8 cellular contexts compared by ENCODE assay signal in the genomic region with DNA sequence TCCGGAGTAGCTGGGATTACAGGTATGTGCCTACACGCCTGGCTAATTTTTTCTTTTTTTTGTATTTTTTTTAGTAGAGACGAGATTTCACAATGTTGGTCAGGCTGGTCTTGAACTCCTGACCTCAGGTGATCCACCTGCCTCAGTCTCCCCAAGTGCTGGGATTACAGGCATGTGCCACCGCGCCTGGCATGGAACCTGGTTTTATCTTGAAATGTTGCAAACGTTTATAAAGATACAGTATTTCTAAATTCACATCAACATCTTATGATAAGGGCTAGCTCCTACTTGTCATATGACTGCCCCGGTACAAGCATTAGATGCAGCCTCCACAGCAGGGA. TPM values are rescaled to one million over a fixed set of nuclear protein-coding genes. Genes with fewer than 3 reads are reported as not detected.
A peak's percentile ranks its signal among the peaks of the same experiment; 100 is the strongest.
DNase-seq lines count a peak whose midpoint lies in the region; ATAC-seq and TF ChIP-seq lines count a peak whose summit lies in the region.

No MANE protein-coding gene starts in this region.

- CTCF ChIA-PET in HEK293 (lab: Yijun Ruan, JAX) = interaction anchor here (0.7 kb wide), 2 partner anchors 11 to 19 kb away, joined by 3 read pairs; no protein-coding TSS in a partner anchor
- CTCF ChIA-PET in activated CD8-positive, alpha-beta T cell treated with anti-CD3 and anti-CD28 coated beads for 36 hours (lab: Charles Lee) = interaction anchor here (1.1 to 5.4 kb wide), 2 partner anchors 10 to 46 kb away, joined by 3 to 53 read pairs; partner anchors contain the start of gene ZNF821

- no peak for DNase-seq in activated CD8-positive, alpha-beta T cell treated with anti-CD3 and anti-CD28 coated beads for 36 hours
- no peak for DNase-seq in mesenteric fat pad (ENCODE audit: low spot score)
- DNase-seq in midbrain (lab: John Stamatoyannopoulos, UW) = no peak
- no peak for DNase-seq in NCI-H526 (lab: John Stamatoyannopoulos, UW)

- no peak overlapping the region for H3K9ac ChIP-seq in iPS-15b (ENCODE audit: low read depth, low read length)

- no peak for ATAC-seq in activated CD8-positive, alpha-beta T cell treated with anti-CD3 and anti-CD28 coated beads for 36 hours
- ATAC-seq in stimulated activated memory B cell treated with anti-CD40 and anti-IgM and Interleukin-4, amounts not matched to agents 10 μg/mL and 1 μg/mL and 100 μg/mL, for 72 hours = no peak
- no peak for ATAC-seq in GM19324 (IDR thresholded peaks at IDR 0.05; ENCODE audit: low FRiP score, unreplicated experiment)

- H3K27me3 ChIP-seq in iPS-15b (ENCODE audit: control insufficient read depth, insufficient read depth, low read length) = no peaks in the 10 kb centered on the region

- H3K9me3 Mint-ChIP-seq in activated CD8-positive, alpha-beta T cell treated with anti-CD3 and anti-CD28 coated beads for 36 hours = no peaks in the 10 kb centered on the region
- H3K9me3 Mint-ChIP-seq in stimulated activated memory B cell treated with anti-CD40 and anti-IgM and Interleukin-4, amounts not matched to agents 10 μg/mL and 1 μg/mL and 100 μg/mL, for 72 hours = no peaks in the 10 kb centered on the region

- POLR2A ChIA-PET in HEK293 (lab: Yijun Ruan, JAX) = interaction anchor here (1.0 to 6.0 kb wide), 4 partner anchors 8 to 68 kb away, joined by 3 to 51 read pairs (median 6); partner anchors contain the start of gene ZNF821
- POLR2A ChIA-PET in activated CD8-positive, alpha-beta T cell treated with anti-CD3 and anti-CD28 coated beads for 36 hours (lab: Charles Lee) = interaction anchor here (1.0 to 3.9 kb wide), 5 partner anchors 8 to 85 kb away, joined by 3 to 33 read pairs (median 6); partner anchors contain the start of genes AP1G1, ATXN1L and ZNF821

- peaks cover 5 to 7% of the 10 kb centered on the region in 2 experiments; a peak in 2 of 3 replicates for H3K36me3 ChIP-seq in HEK293 (ENCODE audit: control insufficient read depth in 2 of 2, insufficient read depth in 1 of 2, low read length in 2 of 2)
- H3K36me3 ChIP-seq in iPS-15b (ENCODE audit: control insufficient read depth, insufficient read depth, low read length) = peaks cover 2% of the 10 kb centered on the region

- peaks cover 11% of the 10 kb centered on the region for H3K4me1 Mint-ChIP-seq in activated CD8-positive, alpha-beta T cell treated with anti-CD3 and anti-CD28 coated beads for 36 hours (ENCODE audit: low read depth)
- peaks cover 34% of the 10 kb centered on the region for H3K4me1 Mint-ChIP-seq in stimulated activated memory B cell treated with anti-CD40 and anti-IgM and Interleukin-4, amounts not matched to agents 10 μg/mL and 1 μg/mL and 100 μg/mL, for 72 hours

- peaks cover 12% of the 10 kb centered on the region for H3K36me3 Mint-ChIP-seq in activated CD8-positive, alpha-beta T cell treated with anti-CD3 and anti-CD28 coated beads for 36 hours (ENCODE audit: low read depth)
- H3K36me3 Mint-ChIP-seq in stimulated activated memory B cell treated with anti-CD40 and anti-IgM and Interleukin-4, amounts not matched to agents 10 μg/mL and 1 μg/mL and 100 μg/mL, for 72 hours = no peaks in the 10 kb centered on the region

- no peak for TF ChIP-seq CTCF in HEK293 (tag by site-specific recombination; IDR thresholded peaks at IDR 0.05)
- no peak for TF ChIP-seq CTCF in activated CD8-positive, alpha-beta T cell treated with anti-CD3 and anti-CD28 coated beads for 36 hours (IDR thresholded peaks at IDR 0.05)

- intact Hi-C loops in activated CD8-positive, alpha-beta T cell treated with anti-CD3 and anti-CD28 coated beads for 36 hours (cut with micrococcal nuclease) = no loop called here

- H3K27ac ChIP-seq in HEK293 (ENCODE audit: extremely low read depth, low read depth, low read length) = no peak overlapping the region

- no peaks in the 10 kb centered on the region for H3K27me3 Mint-ChIP-seq in activated CD8-positive, alpha-beta T cell treated with anti-CD3 and anti-CD28 coated beads for 36 hours
- H3K27me3 Mint-ChIP-seq in stimulated activated memory B cell treated with anti-CD40 and anti-IgM and Interleukin-4, amounts not matched to agents 10 μg/mL and 1 μg/mL and 100 μg/mL, for 72 hours = no peaks in the 10 kb centered on the region

- peak overlapping the region; percentile 55 for H3K4me3 ChIP-seq in HEK293 (ENCODE audit: low read depth, low read length)
- peak overlapping the region; percentile 98 for H3K4me3 ChIP-seq in iPS-15b (ENCODE audit: low read depth, low read length)

- peak overlapping the region; percentile 99 for H3K4me3 Mint-ChIP-seq in activated CD8-positive, alpha-beta T cell treated with anti-CD3 and anti-CD28 coated beads for 36 hours
- H3K4me3 Mint-ChIP-seq in stimulated activated memory B cell treated with anti-CD40 and anti-IgM and Interleukin-4, amounts not matched to agents 10 μg/mL and 1 μg/mL and 100 μg/mL, for 72 hours = peak overlapping the region; percentile 97

- H3K4me1 ChIP-seq in HEK293 (ENCODE audit: control insufficient read depth, insufficient read depth, low read length) (0 out of 2 replicates have a peak, but pooled peaks cover 2% of the 10 kb centered on the region), iPS-15b (ENCODE audit: control insufficient read depth, insufficient read depth, low read length) (peaks cover 4% of the 10 kb centered on the region)

- peak overlapping the region; percentile 98 for H3K27ac Mint-ChIP-seq in activated CD8-positive, alpha-beta T cell treated with anti-CD3 and anti-CD28 coated beads for 36 hours
- peak overlapping the region; percentile 98 for H3K27ac Mint-ChIP-seq in stimulated activated memory B cell treated with anti-CD40 and anti-IgM and Interleukin-4, amounts not matched to agents 10 μg/mL and 1 μg/mL and 100 μg/mL, for 72 hours

- H3K9me3 ChIP-seq in HEK293 (ENCODE audit: control insufficient read depth, insufficient read depth, low read depth, low read length) (no peaks in the 10 kb centered on the region), iPS-15b (ENCODE audit: control insufficient read depth, insufficient read depth, low read length) (no peaks in the 10 kb centered on the region)

TF ChIP-seq in HEK293, 187 proteins besides CTCF, POLR2A, EP300 and RAD21:
- no peak for TF ChIP-seq ZNF449 (tag by site-specific recombination; IDR thresholded peaks at IDR 0.05)
- TF ChIP-seq ZBTB20 (tag by site-specific recombination; IDR thresholded peaks at IDR 0.05) = no peak
- no peak for TF ChIP-seq ZNF24 (tag by site-specific recombination; IDR thresholded peaks at IDR 0.05)

RNA-seq across cellular contexts. Expression of gene IST1, which starts 1.5 kb away (rescaled TPM):
- total RNA-seq in activated CD8-positive, alpha-beta T cell treated with anti-CD3 and anti-CD28 coated beads for 36 hours = 100 to 1,000 TPM; 157 to 175 TPM
- 171 TPM for total RNA-seq in mesenteric fat pad

RNA-seq across cellular contexts. Expression of gene ZNF821, which starts 9.9 kb away (rescaled TPM):
- total RNA-seq in activated CD8-positive, alpha-beta T cell treated with anti-CD3 and anti-CD28 coated beads for 36 hours = 1 to 10 TPM; 5.6 to 6.2 TPM
- total RNA-seq in mesenteric fat pad = 6.7 TPM

RNA-seq across cellular contexts. Expression of gene ATXN1L, which starts 48.1 kb away (rescaled TPM):
- 10 to 100 TPM; 13.6 to 14.9 TPM for total RNA-seq in activated CD8-positive, alpha-beta T cell treated with anti-CD3 and anti-CD28 coated beads for 36 hours
- total RNA-seq in mesenteric fat pad = 44.4 TPM
